Comparison of ENCODE assay signal across 8 cellular contexts in genomic region chr12:22626429-22626828, GRCh38. TPM values are rescaled to one million over a fixed set of nuclear protein-coding genes. Genes with fewer than 3 reads are reported as not detected.
DNase-seq lines count a peak whose midpoint lies in the region; ATAC-seq lines count a peak whose summit lies in the region.

No MANE protein-coding gene starts in this region.

- H3K27me3 ChIP-seq in adipocyte (replicated peaks; ENCODE audit: control insufficient read depth, insufficient read depth, low read length): no peaks in the 10 kb centered on the region

- H3K36me3 ChIP-seq in adipocyte (ENCODE audit: control insufficient read depth, insufficient read depth, low read length, severe bottlenecking): no peaks in the 10 kb centered on the region

- DNase-seq in GM03348 (ENCODE audit: low spot score) (peak; percentile 37), adipocyte (ENCODE audit: low read depth) (peak; percentile 68), kidney tubule cell (ENCODE audit: low spot score) (peak; percentile 23), NCI-H446 (lab: John Stamatoyannopoulos, UW) (no peak), NCI-H2227 treated with DMSO at 0.1 percent for 48 hours (lab: John Stamatoyannopoulos, UW) (no peak)
- DNase-seq in Jurkat, Clone E6-1 (ENCODE audit: low read depth, low spot score): no peak
- DNase-seq in stimulated activated naive CD8-positive, alpha-beta T cell treated with anti-CD3 and anti-CD28 coated beads, Interleukin-15, Interleukin-2, amounts not matched to agents 100 U/mL and 50 U/mL, for 24 hours: peak; percentile 7

- ATAC-seq in GM21381 (IDR thresholded peaks at IDR 0.05; ENCODE audit: unreplicated experiment): peak; percentile 41
- peak; percentile 30 for ATAC-seq in stimulated activated naive CD8-positive, alpha-beta T cell treated with anti-CD3 and anti-CD28 coated beads, Interleukin-15, Interleukin-2, amounts not matched to agents 100 U/mL and 50 U/mL, for 24 hours

- peak overlapping the region; percentile 97 for H3K9ac ChIP-seq in adipocyte (ENCODE audit: low read length)

- peak overlapping the region; percentile 96 for H3K4me3 ChIP-seq in Jurkat, Clone E6-1 (ENCODE audit: low read length)
- H3K4me3 ChIP-seq in adipocyte (ENCODE audit: low read length): peak overlapping the region; percentile 99

- H3K9me3 ChIP-seq in adipocyte (ENCODE audit: control insufficient read depth, low read length): no peaks in the 10 kb centered on the region

- peaks cover 32% of the 10 kb centered on the region for H3K4me1 ChIP-seq in adipocyte (ENCODE audit: control insufficient read depth, insufficient read depth, low read length)

RNA-seq across cellular contexts. Expression of gene ETNK1, which starts 1.5 kb away (rescaled TPM):
- polyA plus RNA-seq in Jurkat, Clone E6-1 (2012; ENCODE audit: insufficient read depth, insufficient read length): 25.8 TPM

Comparison
In these comparisons a context has a peak if more than half of its experiments do, and no peak if none do; other contexts are left out.
1. DNase-seq: peak in GM03348 (single experiment), adipocyte (single experiment), kidney tubule cell (single experiment) and stimulated activated naive CD8-positive, alpha-beta T cell treated with anti-CD3 and anti-CD28 coated beads, Interleukin-15, Interleukin-2, amounts not matched to agents 100 U/mL and 50 U/mL, for 24 hours (single experiment); none in Jurkat, Clone E6-1 (single experiment), NCI-H446 (0 of 2) and NCI-H2227 treated with DMSO at 0.1 percent for 48 hours (single experiment).